Comparison of ENCODE assay signal across 11 cellular contexts in the genomic region with DNA sequence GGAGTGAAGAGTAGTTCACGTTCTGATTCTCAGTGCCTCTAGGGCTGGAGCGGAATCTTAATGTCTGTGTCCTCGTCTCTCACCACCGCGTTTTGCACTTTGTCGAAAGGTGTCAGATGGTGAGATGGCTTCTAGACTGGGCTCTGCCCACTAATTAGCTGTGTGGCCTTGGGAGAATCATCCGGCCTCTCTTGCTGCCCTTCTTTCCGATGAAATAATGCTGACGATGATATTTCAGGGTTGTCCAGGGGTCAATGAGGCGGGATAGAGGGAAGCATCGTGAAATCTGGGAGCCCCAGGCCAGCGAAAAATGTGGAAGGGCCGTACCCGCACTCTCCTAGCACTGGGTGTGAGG. TPM values are rescaled to one million over a fixed set of nuclear protein-coding genes. Genes with fewer than 3 reads are reported as not detected.
DNase-seq lines count a peak whose midpoint lies in the region; ATAC-seq and TF ChIP-seq lines count a peak whose summit lies in the region.
"Had no signal": no experiment of that assay in that cellular context is flagged by ENCODE, and none has a peak within 500 bp of the region (broad histone marks: within the 10 kb centered on the region; RNA-seq: fewer than 3 reads in every experiment).

No MANE protein-coding gene starts in this region.

- H3K4me1 Mint-ChIP-seq in T-cell: peaks cover 6 to 17% (median 11%) of the 10 kb centered on the region in 3 donors
- peaks cover 51% of the 10 kb centered on the region for H3K4me1 Mint-ChIP-seq in glutamatergic neuron (ENCODE audit: low read depth, unreplicated experiment)

- CTCF ChIA-PET in T-cell (lab: Charles Lee): interaction anchor here in 1 of 2 donors (0.6 kb wide), 1 partner anchor 10 kb away, joined by 4 read pairs; no protein-coding TSS in a partner anchor

- DNase-seq in G401 (ENCODE audit: low spot score) (peak; percentile 31), T-cell (no peak), glutamatergic neuron (no peak), adrenal gland (no peak)
- DNase-seq: activated CD4-positive, alpha-beta T cell treated with anti-CD3 and anti-CD28 coated beads, Interleukin-2, amount 50 U/mL, for 1 hour; stimulated activated naive CD4-positive, alpha-beta T cell had no signal

- H3K27ac Mint-ChIP-seq in T-cell (no peak overlapping the region), glutamatergic neuron (ENCODE audit: unreplicated experiment) (peak overlapping the region; percentile 90)

- H3K27me3 ChIP-seq in rectal smooth muscle tissue (ENCODE audit: control insufficient read depth, insufficient read depth, low read length) (peaks cover 2% of the 10 kb centered on the region), adrenal gland (no peaks in the 10 kb centered on the region)

- intact Hi-C loops in adrenal gland (cut with DNase I): no loop called here

- no peak overlapping the region for H3K9ac ChIP-seq in rectal smooth muscle tissue (ENCODE audit: low read length)

- H3K27me3 Mint-ChIP-seq in T-cell (peaks cover 46 to 68% of the 10 kb centered on the region in 2 donors), glutamatergic neuron (ENCODE audit: unreplicated experiment) (peaks cover 16% of the 10 kb centered on the region)

- no peaks in the 10 kb centered on the region for H3K4me1 ChIP-seq in rectal smooth muscle tissue (ENCODE audit: control insufficient read depth, insufficient read depth, low read length)
- peaks cover 11 to 32% of the 10 kb centered on the region in 2 donors for H3K4me1 ChIP-seq in adrenal gland (replicated peaks in 1 of 2)

- no peak for TF ChIP-seq POLR2A in adrenal gland (IDR thresholded peaks at IDR 0.05)

- H3K4me3 ChIP-seq in rectal smooth muscle tissue (ENCODE audit: low read length) (peak overlapping the region; percentile 34), adrenal gland (peak overlapping the region in 2 of 4 donors; percentile 54 to 64)

- 25 to 36% (median 31%) methylated on average over 13 to 14 of the region's 14 CpGs for WGBS in adrenal gland, 4 donors

- H3K27ac ChIP-seq in rectal smooth muscle tissue (ENCODE audit: low read depth, low read length): no peak overlapping the region
- H3K27ac ChIP-seq in adrenal gland: no peak overlapping the region
- H3K27ac ChIP-seq: RWPE1 had no signal

- H3K36me3 Mint-ChIP-seq in T-cell: no peaks in the 10 kb centered on the region
- H3K36me3 Mint-ChIP-seq in glutamatergic neuron (ENCODE audit: unreplicated experiment): peaks cover 5% of the 10 kb centered on the region

- ATAC-seq in T-cell (replicated peaks in 1 of 4) (no peak), HG03108 (IDR thresholded peaks at IDR 0.05; ENCODE audit: unreplicated experiment) (no peak), GM19035 (IDR thresholded peaks at IDR 0.05; ENCODE audit: unreplicated experiment) (no peak), GM21381 (IDR thresholded peaks at IDR 0.05; ENCODE audit: unreplicated experiment) (no peak)

- H3K36me3 ChIP-seq in rectal smooth muscle tissue (ENCODE audit: control insufficient read depth, insufficient read depth, low read length) (no peaks in the 10 kb centered on the region), adrenal gland (replicated peaks in 1 of 2) (no peaks in the 10 kb centered on the region)

- POLR2A ChIA-PET in T-cell (lab: Charles Lee): no interaction called here

- H3K4me3 Mint-ChIP-seq in T-cell (peak overlapping the region in 2 of 3 donors; percentile 18 to 43), glutamatergic neuron (ENCODE audit: unreplicated experiment) (peak overlapping the region; percentile 94)

- H3K9me3 Mint-ChIP-seq in T-cell (no peaks in the 10 kb centered on the region), glutamatergic neuron (ENCODE audit: unreplicated experiment) (peaks cover 21% of the 10 kb centered on the region)

- H3K9me3 ChIP-seq in adrenal gland (replicated peaks in 1 of 3): no peaks in the 10 kb centered on the region

- in situ Hi-C loops in G401 (cut with HindIII; ENCODE audit: low sequenced_read_pairs): no loop called here

- TF ChIP-seq CTCF in glutamatergic neuron (IDR thresholded peaks at IDR 0.05; ENCODE audit: partially characterized antibody, unreplicated experiment) (no peak), adrenal gland (IDR thresholded peaks at IDR 0.05) (no peak)

RNA-seq across cellular contexts. Expression of a gene that starts 0.8 kb away (rescaled TPM):
- total RNA-seq in G401 (2014; rRNA removed; shearing (Covaris generic)): 0.10 and 2.7 TPM in 2 replicates
- total RNA-seq in T-cell: under 1 TPM in 2 of 5 donors, not detected in 3; 0.13 to 0.46 TPM
- total RNA-seq in glutamatergic neuron (ENCODE audit: unreplicated experiment): 124 TPM
- total RNA-seq in adrenal gland: 10 to 100 TPM; 10.9 to 38.1 (median 23.4) TPM
- polyA plus RNA-seq in adrenal gland: 10 to 100 TPM in 1 of 3 donors, 1 to 10 TPM in 2; 7.7 to 16.3 (median 8.4) TPM
